ENCODE assay signal across 1 cellular context in the genomic region with DNA sequence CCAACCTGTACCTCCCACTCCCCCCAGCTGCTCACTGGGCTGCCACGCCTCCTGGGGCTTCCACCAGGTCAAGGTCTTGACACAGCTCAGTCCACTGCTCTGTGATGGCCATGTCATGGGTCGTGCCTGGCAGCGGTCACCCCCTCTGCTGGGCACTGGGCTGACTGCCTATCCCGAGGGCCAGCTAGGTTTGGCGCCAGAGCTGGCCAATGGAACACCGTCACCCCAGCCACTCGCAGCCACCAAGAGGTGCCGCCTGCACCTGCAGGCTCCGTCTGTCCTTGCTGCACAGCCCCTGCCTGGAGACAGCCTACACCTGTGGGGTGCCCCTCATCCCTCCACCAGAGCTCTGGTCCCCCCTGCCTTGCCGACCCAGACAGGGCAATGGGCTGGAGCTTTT.
TF ChIP-seq lines count a peak whose summit lies in the region.

No MANE protein-coding gene starts in this region.

TF ChIP-seq in HepG2, 621 proteins besides CTCF, POLR2A, EP300 and RAD21 (continued from another document and continues in another):
- TF ChIP-seq, protein P1, sequence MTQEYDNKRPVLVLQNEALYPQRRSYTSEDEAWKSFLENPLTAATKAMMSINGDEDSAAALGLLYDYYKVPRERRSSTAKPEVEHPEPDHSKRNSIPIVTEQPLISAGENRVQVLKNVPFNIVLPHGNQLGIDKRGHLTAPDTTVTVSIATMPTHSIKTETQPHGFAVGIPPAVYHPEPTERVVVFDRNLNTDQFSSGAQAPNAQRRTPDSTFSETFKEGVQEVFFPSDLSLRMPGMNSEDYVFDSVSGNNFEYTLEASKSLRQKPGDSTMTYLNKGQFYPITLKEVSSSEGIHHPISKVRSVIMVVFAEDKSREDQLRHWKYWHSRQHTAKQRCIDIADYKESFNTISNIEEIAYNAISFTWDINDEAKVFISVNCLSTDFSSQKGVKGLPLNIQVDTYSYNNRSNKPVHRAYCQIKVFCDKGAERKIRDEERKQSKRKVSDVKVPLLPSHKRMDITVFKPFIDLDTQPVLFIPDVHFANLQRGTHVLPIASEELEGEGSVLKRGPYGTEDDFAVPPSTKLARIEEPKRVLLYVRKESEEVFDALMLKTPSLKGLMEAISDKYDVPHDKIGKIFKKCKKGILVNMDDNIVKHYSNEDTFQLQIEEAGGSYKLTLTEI (CRISPR knock-in tag; conservative IDR thresholded peaks at IDR 0.05) = no peak
- TF ChIP-seq KAT8 (CRISPR knock-in tag; IDR thresholded peaks at IDR 0.05) (no peak), KDM4B (CRISPR knock-in tag; IDR thresholded peaks at IDR 0.05) (no peak), HOXA7 (CRISPR knock-in tag; IDR thresholded peaks at IDR 0.05) (no peak), RFXAP (CRISPR knock-in tag; IDR thresholded peaks at IDR 0.05; ENCODE audit: borderline replicate concordance) (no peak), ZNF550 (CRISPR knock-in tag; IDR thresholded peaks at IDR 0.05; ENCODE audit: borderline replicate concordance) (no peak), ZXDC (CRISPR knock-in tag; IDR thresholded peaks at IDR 0.05) (no peak), ZBTB7B (CRISPR knock-in tag; IDR thresholded peaks at IDR 0.05) (no peak), NR2F1 (CRISPR knock-in tag; IDR thresholded peaks at IDR 0.05) (peak; percentile 22 to 80; a peak in 3 of 4 replicates), RORA (CRISPR knock-in tag; IDR thresholded peaks at IDR 0.05) (no peak), NFYC (CRISPR knock-in tag; IDR thresholded peaks at IDR 0.05) (peak; percentile 32; the same call in 1 of the 2 replicates), NR0B2 (CRISPR knock-in tag; IDR thresholded peaks at IDR 0.05) (0 out of 2 replicates have a peak, but pooled peaks have one; percentile 23), NFRKB (IDR thresholded peaks at IDR 0.05) (no peak), STAG1 (CRISPR knock-in tag; IDR thresholded peaks at IDR 0.05) (peak; percentile 26), TCF12 (IDR thresholded peaks at IDR 0.05) (no peak), TCF12 (CRISPR knock-in tag; IDR thresholded peaks at IDR 0.05) (no peak), ATF5 (CRISPR knock-in tag; IDR thresholded peaks at IDR 0.05; ENCODE audit: low read depth) (no peak), NR3C1 (CRISPR knock-in tag; IDR thresholded peaks at IDR 0.05) (no peak), U2AF1 (optimal IDR thresholded peaks at IDR 0.05; ENCODE audit: low read depth, low read length) (no peak), ATF7-NPFF (CRISPR knock-in tag; IDR thresholded peaks at IDR 0.05; ENCODE audit: low read depth) (no peak), RBAK (CRISPR knock-in tag; IDR thresholded peaks at IDR 0.05) (no peak), ZNF878 (CRISPR knock-in tag; IDR thresholded peaks at IDR 0.05) (no peak), XBP1 (CRISPR knock-in tag; IDR thresholded peaks at IDR 0.05) (no peak), ZFP62 (CRISPR knock-in tag; IDR thresholded peaks at IDR 0.05) (no peak), ZNF800 (CRISPR knock-in tag; IDR thresholded peaks at IDR 0.05) (no peak), RAD51 (IDR thresholded peaks at IDR 0.05; ENCODE audit: borderline replicate concordance) (no peak), POGZ (CRISPR knock-in tag; IDR thresholded peaks at IDR 0.05) (no peak), AKAP8 (CRISPR knock-in tag; IDR thresholded peaks at IDR 0.05) (peak; percentile 87; the same call in 1 of the 2 replicates), PAXIP1 (CRISPR knock-in tag; conservative IDR thresholded peaks at IDR 0.05) (peak; percentile 34; the same call in 1 of the 2 replicates), NR1H2 (CRISPR knock-in tag; IDR thresholded peaks at IDR 0.05; ENCODE audit: borderline replicate concordance, low read depth) (no peak), PCBP2 (optimal IDR thresholded peaks at IDR 0.05; ENCODE audit: low read depth, low read length, poor library complexity, severe bottlenecking) (no peak), ZNF775 (CRISPR knock-in tag; IDR thresholded peaks at IDR 0.05; ENCODE audit: borderline replicate concordance) (no peak), BCL6 (CRISPR knock-in tag; IDR thresholded peaks at IDR 0.05) (no peak), SIN3A (IDR thresholded peaks at IDR 0.05; ENCODE audit: borderline replicate concordance, low read depth, low read length) (no peak), NCOR1 (IDR thresholded peaks at IDR 0.05; ENCODE audit: borderline replicate concordance, low read length) (no peak), ZNF326 (CRISPR knock-in tag; IDR thresholded peaks at IDR 0.05; ENCODE audit: borderline replicate concordance) (peak; percentile 62; the same call in 1 of the 2 replicates)
- TF ChIP-seq, protein P2, sequence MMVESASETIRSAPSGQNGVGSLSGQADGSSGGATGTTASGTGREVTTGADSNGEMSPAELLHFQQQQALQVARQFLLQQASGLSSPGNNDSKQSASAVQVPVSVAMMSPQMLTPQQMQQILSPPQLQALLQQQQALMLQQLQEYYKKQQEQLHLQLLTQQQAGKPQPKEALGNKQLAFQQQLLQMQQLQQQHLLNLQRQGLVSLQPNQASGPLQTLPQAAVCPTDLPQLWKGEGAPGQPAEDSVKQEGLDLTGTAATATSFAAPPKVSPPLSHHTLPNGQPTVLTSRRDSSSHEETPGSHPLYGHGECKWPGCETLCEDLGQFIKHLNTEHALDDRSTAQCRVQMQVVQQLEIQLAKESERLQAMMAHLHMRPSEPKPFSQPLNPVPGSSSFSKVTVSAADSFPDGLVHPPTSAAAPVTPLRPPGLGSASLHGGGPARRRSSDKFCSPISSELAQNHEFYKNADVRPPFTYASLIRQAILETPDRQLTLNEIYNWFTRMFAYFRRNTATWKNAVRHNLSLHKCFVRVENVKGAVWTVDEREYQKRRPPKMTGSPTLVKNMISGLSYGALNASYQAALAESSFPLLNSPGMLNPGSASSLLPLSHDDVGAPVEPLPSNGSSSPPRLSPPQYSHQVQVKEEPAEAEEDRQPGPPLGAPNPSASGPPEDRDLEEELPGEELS (CRISPR knock-in tag; IDR thresholded peaks at IDR 0.05) = no peak
- TF ChIP-seq, protein P3, sequence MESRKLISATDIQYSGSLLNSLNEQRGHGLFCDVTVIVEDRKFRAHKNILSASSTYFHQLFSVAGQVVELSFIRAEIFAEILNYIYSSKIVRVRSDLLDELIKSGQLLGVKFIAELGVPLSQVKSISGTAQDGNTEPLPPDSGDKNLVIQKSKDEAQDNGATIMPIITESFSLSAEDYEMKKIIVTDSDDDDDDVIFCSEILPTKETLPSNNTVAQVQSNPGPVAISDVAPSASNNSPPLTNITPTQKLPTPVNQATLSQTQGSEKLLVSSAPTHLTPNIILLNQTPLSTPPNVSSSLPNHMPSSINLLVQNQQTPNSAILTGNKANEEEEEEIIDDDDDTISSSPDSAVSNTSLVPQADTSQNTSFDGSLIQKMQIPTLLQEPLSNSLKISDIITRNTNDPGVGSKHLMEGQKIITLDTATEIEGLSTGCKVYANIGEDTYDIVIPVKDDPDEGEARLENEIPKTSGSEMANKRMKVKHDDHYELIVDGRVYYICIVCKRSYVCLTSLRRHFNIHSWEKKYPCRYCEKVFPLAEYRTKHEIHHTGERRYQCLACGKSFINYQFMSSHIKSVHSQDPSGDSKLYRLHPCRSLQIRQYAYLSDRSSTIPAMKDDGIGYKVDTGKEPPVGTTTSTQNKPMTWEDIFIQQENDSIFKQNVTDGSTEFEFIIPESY (CRISPR knock-in tag; IDR thresholded peaks at IDR 0.05) = 0 out of 2 replicates have a peak, but pooled peaks have one; percentile 40
- TF ChIP-seq, protein P4, sequence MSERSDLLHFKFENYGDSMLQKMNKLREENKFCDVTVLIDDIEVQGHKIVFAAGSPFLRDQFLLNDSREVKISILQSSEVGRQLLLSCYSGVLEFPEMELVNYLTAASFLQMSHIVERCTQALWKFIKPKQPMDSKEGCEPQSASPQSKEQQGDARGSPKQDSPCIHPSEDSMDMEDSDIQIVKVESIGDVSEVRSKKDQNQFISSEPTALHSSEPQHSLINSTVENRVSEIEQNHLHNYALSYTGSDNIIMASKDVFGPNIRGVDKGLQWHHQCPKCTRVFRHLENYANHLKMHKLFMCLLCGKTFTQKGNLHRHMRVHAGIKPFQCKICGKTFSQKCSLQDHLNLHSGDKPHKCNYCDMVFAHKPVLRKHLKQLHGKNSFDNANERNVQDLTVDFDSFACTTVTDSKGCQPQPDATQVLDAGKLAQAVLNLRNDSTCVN (CRISPR knock-in tag; IDR thresholded peaks at IDR 0.05; ENCODE audit: borderline replicate concordance) = no peak
- TF ChIP-seq, protein P5, sequence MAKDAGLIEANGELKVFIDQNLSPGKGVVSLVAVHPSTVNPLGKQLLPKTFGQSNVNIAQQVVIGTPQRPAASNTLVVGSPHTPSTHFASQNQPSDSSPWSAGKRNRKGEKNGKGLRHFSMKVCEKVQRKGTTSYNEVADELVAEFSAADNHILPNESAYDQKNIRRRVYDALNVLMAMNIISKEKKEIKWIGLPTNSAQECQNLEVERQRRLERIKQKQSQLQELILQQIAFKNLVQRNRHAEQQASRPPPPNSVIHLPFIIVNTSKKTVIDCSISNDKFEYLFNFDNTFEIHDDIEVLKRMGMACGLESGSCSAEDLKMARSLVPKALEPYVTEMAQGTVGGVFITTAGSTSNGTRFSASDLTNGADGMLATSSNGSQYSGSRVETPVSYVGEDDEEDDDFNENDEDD (CRISPR knock-in tag; IDR thresholded peaks at IDR 0.05; ENCODE audit: borderline replicate concordance) = peak; percentile 57; the same call in 1 of the 2 replicates
- TF ChIP-seq, protein P6, sequence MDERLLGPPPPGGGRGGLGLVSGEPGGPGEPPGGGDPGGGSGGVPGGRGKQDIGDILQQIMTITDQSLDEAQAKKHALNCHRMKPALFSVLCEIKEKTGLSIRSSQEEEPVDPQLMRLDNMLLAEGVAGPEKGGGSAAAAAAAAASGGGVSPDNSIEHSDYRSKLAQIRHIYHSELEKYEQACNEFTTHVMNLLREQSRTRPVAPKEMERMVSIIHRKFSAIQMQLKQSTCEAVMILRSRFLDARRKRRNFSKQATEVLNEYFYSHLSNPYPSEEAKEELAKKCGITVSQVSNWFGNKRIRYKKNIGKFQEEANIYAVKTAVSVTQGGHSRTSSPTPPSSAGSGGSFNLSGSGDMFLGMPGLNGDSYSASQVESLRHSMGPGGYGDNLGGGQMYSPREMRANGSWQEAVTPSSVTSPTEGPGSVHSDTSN (CRISPR knock-in tag; IDR thresholded peaks at IDR 0.05) = no peak
